In the genomic region with DNA sequence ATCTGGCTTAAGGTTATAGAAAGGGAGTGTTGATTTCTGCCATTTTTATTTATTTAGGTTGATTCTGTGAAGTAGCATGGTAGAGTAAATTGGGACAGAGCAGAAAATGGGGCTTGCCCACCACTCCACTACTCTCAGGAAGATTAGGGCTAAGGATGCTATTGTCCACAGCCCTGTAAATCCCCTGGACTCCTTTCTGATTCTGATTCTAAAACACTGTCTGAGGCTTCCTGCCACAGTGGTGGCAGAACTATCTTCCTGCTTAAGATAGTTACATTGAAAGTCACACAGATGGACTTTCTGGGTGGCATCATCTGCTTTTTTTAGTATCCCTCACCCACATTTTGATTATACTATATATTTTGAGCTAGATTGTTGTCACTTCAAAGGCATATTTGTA, we compare ENCODE assay signal across 37 cellular contexts. TPM values are rescaled to one million over a fixed set of nuclear protein-coding genes. Genes with fewer than 3 reads are reported as not detected.
"Had no signal": no experiment of that assay in that cellular context is flagged by ENCODE, and none has a peak within 500 bp of the region (broad histone marks: within the 10 kb centered on the region; RNA-seq: fewer than 3 reads in every experiment).

No MANE protein-coding gene starts in this region.

- H3K4me1 Mint-ChIP-seq: activated CD4-positive, alpha-beta T cell treated with anti-CD3 and anti-CD28 coated beads, Interleukin-2, amount 10 ng/mL, durations not matched to agents 7 days and 5 days had no signal

- H3K27me3 ChIP-seq: adrenal gland, body of pancreas, MG63 had no signal

- H3K36me3 ChIP-seq: adrenal gland, MG63, WERI-Rb-1 had no signal

- DNase-seq: activated CD4-positive, alpha-beta T cell treated with anti-CD3 and anti-CD28 coated beads, Interleukin-2, amount 10 ng/mL, durations not matched to agents 7 days and 5 days; activated CD4-positive, alpha-beta T cell treated with anti-CD3 and anti-CD28 coated beads, Interleukin-2, amount 50 U/mL, for 48 hours; activated CD8-positive, alpha-beta T cell treated with anti-CD3 and anti-CD28 coated beads, Interleukin-2, amount 10 ng/mL, durations not matched to agents 7 days and 5 days; activated gamma-delta T cell treated with Interleukin-2 at 50 U/mL for 16 hours; activated naive CD4-positive, alpha-beta T cell treated with anti-CD3 and anti-CD28 coated beads for 36 hours; activated T-cell treated with anti-CD3 and anti-CD28 coated beads, Interleukin-2, amount 50 U/mL, for 24 hours; adrenal gland; body of pancreas; caudate nucleus; cerebellar nuclear complex; MG63; MV-4-11; NCI-H1092 treated with DMSO at 0.1 percent for 48 hours; NCI-H1417; NCI-H146; NCI-H187; NCI-H2029 treated with DMSO at 0.1 percent for 48 hours; NCI-H2107; NCI-H2171; NCI-H510A; NCI-H526; NCI-H748 treated with DMSO at 0.1 percent for 48 hours; PC-9; SIG-M5; SW 1271; T-helper 1 cell; T-helper 2 cell; T-helper 9 cell; WERI-Rb-1 had no signal

- H3K9me3 ChIP-seq: adrenal gland, body of pancreas, MG63 had no signal

- ATAC-seq: activated CD8-positive, alpha-beta T cell treated with anti-CD3 and anti-CD28 coated beads, Interleukin-2, amount 10 ng/mL, durations not matched to agents 7 days and 5 days; activated naive CD4-positive, alpha-beta T cell treated with anti-CD3 and anti-CD28 coated beads, Interleukin-2, amount 50 U/mL, for 72 hours; body of pancreas; Right ventricle myocardium inferior had no signal

- H3K4me2 ChIP-seq: PC-9 had no signal

- H3K9me3 Mint-ChIP-seq: activated CD4-positive, alpha-beta T cell treated with anti-CD3 and anti-CD28 coated beads, Interleukin-2, amount 10 ng/mL, durations not matched to agents 7 days and 5 days; activated T-cell treated with anti-CD3 and anti-CD28 coated beads, Interleukin-2, amount 50 U/mL, for 24 hours; activated T-helper 2 cell treated with anti-CD3 and anti-CD28 coated beads, Interferon-gamma antibody, Interleukin-2, Interleukin-4, amounts not matched to agents 10 μg/mL and 5 μg/mL and 100 μg/mL, durations not matched to agents 14 hours and 24 hours and 36 hours had no signal

- H3K4me1 ChIP-seq: adrenal gland, body of pancreas had no signal

- H3K4me3 ChIP-seq: adrenal gland, body of pancreas, MG63, PC-9 had no signal

- H2AFZ ChIP-seq: PC-9 had no signal

- H3K27ac ChIP-seq: adrenal gland, body of pancreas, PC-9, RWPE1, WERI-Rb-1 had no signal

- H3K27ac Mint-ChIP-seq: activated CD4-positive, alpha-beta T cell treated with anti-CD3 and anti-CD28 coated beads, Interleukin-2, amount 10 ng/mL, durations not matched to agents 7 days and 5 days; activated CD8-positive, alpha-beta T cell treated with anti-CD3 and anti-CD28 coated beads, Interleukin-2, amount 10 ng/mL, durations not matched to agents 7 days and 5 days; activated naive CD4-positive, alpha-beta T cell treated with anti-CD3 and anti-CD28 coated beads for 36 hours; activated naive CD4-positive, alpha-beta T cell treated with anti-CD3 and anti-CD28 coated beads, Interleukin-2, amount 50 U/mL, for 72 hours; activated T-cell treated with anti-CD3 and anti-CD28 coated beads, Interleukin-2, amount 50 U/mL, for 24 hours; activated T-helper 2 cell treated with anti-CD3 and anti-CD28 coated beads, Interferon-gamma antibody, Interleukin-2, Interleukin-4, amounts not matched to agents 10 μg/mL and 5 μg/mL and 100 μg/mL, durations not matched to agents 14 hours and 24 hours and 36 hours had no signal

- H3K4me3 Mint-ChIP-seq: activated CD4-positive, alpha-beta T cell treated with anti-CD3 and anti-CD28 coated beads, Interleukin-2, amount 10 ng/mL, durations not matched to agents 7 days and 5 days; activated CD8-positive, alpha-beta T cell treated with anti-CD3 and anti-CD28 coated beads, Interleukin-2, amount 10 ng/mL, durations not matched to agents 7 days and 5 days; activated naive CD4-positive, alpha-beta T cell treated with anti-CD3 and anti-CD28 coated beads for 36 hours; activated T-cell treated with anti-CD3 and anti-CD28 coated beads, Interleukin-2, amount 50 U/mL, for 24 hours had no signal

- H3K27me3 Mint-ChIP-seq: activated CD4-positive, alpha-beta T cell treated with anti-CD3 and anti-CD28 coated beads, Interleukin-2, amount 10 ng/mL, durations not matched to agents 7 days and 5 days had no signal

- FAIRE-seq: astrocyte, bronchial epithelial cell, RCC 7860 had no signal

- H3K36me3 Mint-ChIP-seq: activated naive CD4-positive, alpha-beta T cell treated with anti-CD3 and anti-CD28 coated beads, Interleukin-2, amount 50 U/mL, for 72 hours had no signal

RNA-seq across cellular contexts. Expression of gene SPAM1, which starts 50.0 kb away (rescaled TPM):
- total RNA-seq: activated CD4-positive, alpha-beta T cell treated with anti-CD3 and anti-CD28 coated beads, Interleukin-2, amount 10 ng/mL, durations not matched to agents 7 days and 5 days; activated CD8-positive, alpha-beta T cell treated with anti-CD3 and anti-CD28 coated beads, Interleukin-2, amount 10 ng/mL, durations not matched to agents 7 days and 5 days; activated naive CD4-positive, alpha-beta T cell treated with anti-CD3 and anti-CD28 coated beads for 36 hours; activated naive CD4-positive, alpha-beta T cell treated with anti-CD3 and anti-CD28 coated beads, Interleukin-2, amount 50 U/mL, for 72 hours; activated T-helper 2 cell treated with anti-CD3 and anti-CD28 coated beads, Interferon-gamma antibody, Interleukin-2, Interleukin-4, amounts not matched to agents 10 μg/mL and 5 μg/mL and 100 μg/mL, durations not matched to agents 14 hours and 24 hours and 36 hours; adrenal gland; astrocyte; body of pancreas; bronchial epithelial cell; OCI-LY7; PC-9; Right ventricle myocardium inferior had no signal
- polyA plus RNA-seq: adrenal gland had no signal

RNA-seq across cellular contexts. Expression of gene TMEM229A, which starts 57.8 kb away (rescaled TPM):
- total RNA-seq: activated CD4-positive, alpha-beta T cell treated with anti-CD3 and anti-CD28 coated beads, Interleukin-2, amount 10 ng/mL, durations not matched to agents 7 days and 5 days; activated CD8-positive, alpha-beta T cell treated with anti-CD3 and anti-CD28 coated beads, Interleukin-2, amount 10 ng/mL, durations not matched to agents 7 days and 5 days; activated naive CD4-positive, alpha-beta T cell treated with anti-CD3 and anti-CD28 coated beads for 36 hours; activated naive CD4-positive, alpha-beta T cell treated with anti-CD3 and anti-CD28 coated beads, Interleukin-2, amount 50 U/mL, for 72 hours; activated T-helper 2 cell treated with anti-CD3 and anti-CD28 coated beads, Interferon-gamma antibody, Interleukin-2, Interleukin-4, amounts not matched to agents 10 μg/mL and 5 μg/mL and 100 μg/mL, durations not matched to agents 14 hours and 24 hours and 36 hours; body of pancreas; bronchial epithelial cell; OCI-LY7; PC-9; Right ventricle myocardium inferior had no signal
